ENCODE assay signal across 26 cellular contexts in genomic region chr20:4252005-4252404, GRCh38. TPM values are rescaled to one million over a fixed set of nuclear protein-coding genes. Genes with fewer than 3 reads are reported as not detected.
"Had no signal": no experiment of that assay in that cellular context is flagged by ENCODE, and none has a peak within 500 bp of the region (broad histone marks: within the 10 kb centered on the region; RNA-seq: fewer than 3 reads in every experiment).

No MANE protein-coding gene starts in this region.

- H3K4me2 ChIP-seq: PC-9 had no signal

- H3K36me3 ChIP-seq: Peyer's patch, SJSA1 had no signal

- DNase-seq: KBM-7; NCI-H1092; NCI-H1105 treated with DMSO at 0.1 percent for 48 hours; NCI-H1417 treated with DMSO at 0.1 percent for 48 hours; NCI-H146; NCI-H1694 treated with DMSO at 0.1 percent for 48 hours; NCI-H1930; NCI-H2081; NCI-H2107; NCI-H2227 treated with DMSO at 0.1 percent for 48 hours; NCI-H524 treated with DMSO at 0.1 percent for 48 hours; NCI-H69; NCI-H774; NK-92 treated with Interleukin-12 subunit alpha and Interleukin-12 subunit beta, amount 100 ng/mL, for 24 hours; OCI-M1; PC-9; Peyer's patch; SHP77 treated with DMSO at 0.1 percent for 48 hours; SW 1271; T-cell had no signal

- H3K27ac Mint-ChIP-seq: T-cell had no signal

- H3K4me3 Mint-ChIP-seq: T-cell had no signal

- H3K36me3 Mint-ChIP-seq: T-cell had no signal

- H2AFZ ChIP-seq: PC-9 had no signal

- H3K4me3 ChIP-seq: PC-9, Peyer's patch, SJSA1, SK-N-MC had no signal

- H3K27ac ChIP-seq: PC-9, Peyer's patch, SJSA1, SK-N-MC had no signal

- H3K9me3 Mint-ChIP-seq: T-cell had no signal

- H3K9me3 ChIP-seq: Peyer's patch, SJSA1 had no signal

- ATAC-seq: Right ventricle myocardium inferior, T-cell had no signal

RNA-seq across cellular contexts. Expression of gene ADRA1D, which starts 2.9 kb away (rescaled TPM):
- total RNA-seq: HT-29, LHCN-M2, MCF 10A, PC-9, Peyer's patch, SJSA1, T-cell had no signal
